In the genomic region with DNA sequence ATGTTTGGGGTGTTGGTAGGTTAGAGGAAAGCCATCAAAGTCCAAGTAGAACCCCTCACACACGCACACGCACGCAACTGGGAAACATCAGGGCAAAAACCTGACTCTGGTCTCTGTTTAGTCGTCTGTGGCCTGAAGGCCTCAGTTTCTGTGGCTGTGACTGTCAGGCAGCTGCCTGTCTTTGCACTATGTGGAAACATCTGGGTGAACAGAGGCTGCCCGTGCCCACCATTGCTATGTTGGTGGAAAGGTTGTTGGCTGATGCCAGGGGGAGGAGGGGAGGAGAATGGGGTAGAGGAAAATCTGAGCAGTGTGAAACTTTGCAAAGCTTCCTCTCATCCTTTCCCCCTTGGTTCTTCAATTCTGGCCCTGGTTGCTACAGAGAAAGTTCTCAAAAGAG, we compare ENCODE assay signal across 1 cellular context.
TF ChIP-seq lines count a peak whose summit lies in the region.

No MANE protein-coding gene starts in this region.

TF ChIP-seq in H1, 55 proteins besides CTCF, POLR2A, EP300 and RAD21:
- peak; percentile 68 for TF ChIP-seq RNF2 (IDR thresholded peaks at IDR 0.05; ENCODE audit: borderline replicate concordance, low read depth, low read length, missing control alignments, poor library complexity, severe bottlenecking)
- no peak for TF ChIP-seq CTBP2 (IDR thresholded peaks at IDR 0.05; ENCODE audit: borderline replicate concordance, insufficient read depth, insufficient read length, low read length)
